Comparison of ENCODE assay signal across 19 cellular contexts in the genomic region with DNA sequence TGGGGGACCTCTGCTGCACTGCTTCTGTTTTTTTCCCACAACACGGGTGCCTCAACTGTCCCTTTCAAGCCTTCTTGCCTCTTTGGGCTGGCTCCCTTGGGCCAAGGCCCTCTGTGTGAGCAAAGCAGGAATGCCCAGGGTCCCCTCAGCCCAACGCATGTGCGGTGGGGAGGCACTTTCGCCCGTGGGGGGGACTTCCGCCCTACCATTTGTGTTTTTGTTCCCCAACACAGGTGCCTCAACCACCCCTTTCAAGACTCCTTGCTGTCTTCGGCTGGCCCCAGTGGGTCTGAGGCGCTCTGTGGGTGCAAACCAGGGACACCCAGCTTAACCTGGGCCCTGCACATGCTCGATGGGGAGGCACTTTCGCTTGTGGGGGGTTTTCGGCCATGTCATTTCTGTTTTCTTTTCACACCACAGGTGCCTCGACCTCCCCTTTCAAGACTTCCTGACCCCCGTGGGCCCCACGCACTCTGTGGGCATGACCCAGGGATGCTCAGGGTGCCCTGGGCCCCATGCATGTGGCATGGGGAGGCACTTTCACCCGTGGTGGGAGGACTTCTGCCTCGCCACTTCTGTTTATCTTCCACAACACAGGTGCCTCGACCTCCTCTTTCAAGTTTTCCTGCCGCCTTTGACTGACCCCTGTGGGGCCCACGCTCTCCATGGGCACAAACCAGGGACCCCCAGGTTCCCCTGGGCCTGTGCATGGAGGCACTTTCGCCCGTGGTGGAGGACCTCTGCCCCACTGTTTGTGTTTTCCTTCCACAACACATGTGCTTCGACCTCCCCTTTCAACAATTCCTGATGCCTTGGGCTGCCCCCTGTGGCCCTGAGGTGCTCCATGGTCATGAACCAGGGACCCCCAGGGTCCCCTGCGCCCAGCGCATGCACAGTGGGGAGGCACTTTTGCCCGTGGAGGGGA.
"Had no signal": no experiment of that assay in that cellular context is flagged by ENCODE, and none has a peak within 500 bp of the region (broad histone marks: within the 10 kb centered on the region; RNA-seq: fewer than 3 reads in every experiment).

No MANE protein-coding gene starts in this region.

- H3K36me3 ChIP-seq: gastrocnemius medialis, left lung, lower lobe of right lung, pancreas, transverse colon, vagina had no signal

- FAIRE-seq: colon, pancreas had no signal

- H3K27me3 ChIP-seq: gastrocnemius medialis, pancreas, transverse colon, vagina had no signal

- H3K4me3 ChIP-seq: dorsolateral prefrontal cortex, gastrocnemius medialis, left lung, lower lobe of right lung, pancreas, skin epidermis, transverse colon, vagina had no signal

- ATAC-seq: gastrocnemius medialis; left cardiac atrium; left lung; lower lobe of right lung; natural killer cell; pancreas; stimulated activated naive B cell treated with anti-CD40 and anti-IgM and Interleukin-4, amounts not matched to agents 10 μg/mL and 1 μg/mL and 100 μg/mL, for 72 hours had no signal

- DNase-seq: cerebellar nuclear complex; dorsolateral prefrontal cortex; effector CD4-positive, alpha-beta T cell; foreskin fibroblast; gastrocnemius medialis; head of caudate nucleus; left cardiac atrium; lower lobe of right lung; natural killer cell; occipital lobe; stimulated activated CD4-positive, alpha-beta T cell treated with anti-CD3 and anti-CD28 coated beads, Interleukin-15, amount 100 ng/mL, for 24 hours; stimulated activated CD4-positive, alpha-beta T cell treated with anti-CD3 and anti-CD28 coated beads, Interleukin-2, amount 100 ng/mL, for 48 hours; stimulated activated naive B cell treated with anti-CD40 and anti-IgM and Interleukin-4, amounts not matched to agents 10 μg/mL and 1 μg/mL and 100 μg/mL, for 72 hours; transverse colon had no signal

- H3K4me1 ChIP-seq: gastrocnemius medialis, left lung, lower lobe of right lung, pancreas, transverse colon, vagina had no signal

- H3K27ac ChIP-seq: dorsolateral prefrontal cortex, gastrocnemius medialis, left lung, lower lobe of right lung, pancreas, skin epidermis, transverse colon, vagina had no signal

- H3K9me3 ChIP-seq: gastrocnemius medialis, pancreas had no signal
